In genomic region chr6:3122823-3123182, GRCh38 we compare ENCODE assay signal across 2 cellular contexts.
A peak's percentile ranks its signal among the peaks of the same experiment; 100 is the strongest.
TF ChIP-seq lines count a peak whose summit lies in the region.

No MANE protein-coding gene starts in this region.

TF ChIP-seq in GM23338, 12 proteins besides CTCF, POLR2A, EP300 and RAD21:
- TF ChIP-seq JUNB (IDR thresholded peaks at IDR 0.05; ENCODE audit: unreplicated experiment) (no peak), ZNF331 (CRISPR knock-in tag; IDR thresholded peaks at IDR 0.05; ENCODE audit: low read depth) (no peak), EZH2 (IDR thresholded peaks at IDR 0.05; ENCODE audit: low read depth, unreplicated experiment) (no peak), EZH2phosphoT487 (IDR thresholded peaks at IDR 0.05; ENCODE audit: unreplicated experiment) (no peak), NANOG (IDR thresholded peaks at IDR 0.05; ENCODE audit: borderline replicate concordance) (no peak), CREB1 (CRISPR knock-in tag; IDR thresholded peaks at IDR 0.05; ENCODE audit: low read depth) (no peak), ETS1 (IDR thresholded peaks at IDR 0.05) (no peak), STAT1 (IDR thresholded peaks at IDR 0.05; ENCODE audit: unreplicated experiment) (no peak), REST (IDR thresholded peaks at IDR 0.05; ENCODE audit: unreplicated experiment) (no peak), POLR2AphosphoS5 (IDR thresholded peaks at IDR 0.05; ENCODE audit: low read depth) (no peak), ZNF462 (CRISPR knock-in tag; IDR thresholded peaks at IDR 0.05) (no peak), ZNF114 (CRISPR knock-in tag; IDR thresholded peaks at IDR 0.05) (no peak)

TF ChIP-seq in liver, 16 proteins besides CTCF, POLR2A, EP300 and RAD21:
- TF ChIP-seq HNF4A (conservative IDR thresholded peaks at IDR 0.05) = peak in 1 of 2 donors; percentile 23
- peak in 1 of 2 donors; percentile 7 for TF ChIP-seq RXRA (IDR thresholded peaks at IDR 0.05)
- TF ChIP-seq ATF3 (IDR thresholded peaks at IDR 0.05) = no peak
TF ChIP-seq in liver: peak in this region for 2.
